In genomic region chr7:101155303-101155702, GRCh38 we compare ENCODE assay signal across 10 cellular contexts. TPM values are rescaled to one million over a fixed set of nuclear protein-coding genes. Genes with fewer than 3 reads are reported as not detected.
DNase-seq lines count a peak whose midpoint lies in the region; ATAC-seq and TF ChIP-seq lines count a peak whose summit lies in the region.
"Had no signal": no experiment of that assay in that cellular context is flagged by ENCODE, and none has a peak within 500 bp of the region (broad histone marks: within the 10 kb centered on the region; RNA-seq: fewer than 3 reads in every experiment).

No MANE protein-coding gene starts in this region.

- peaks cover 3% of the 10 kb centered on the region for H3K9me1 ChIP-seq in IMR-90 (ENCODE audit: insufficient read depth, low read length)

- no peak overlapping the region for H3K27ac Mint-ChIP-seq in chondrocyte (ENCODE audit: unreplicated experiment)

- H3K14ac ChIP-seq in IMR-90 (replicated peaks; ENCODE audit: low read depth, low read length): peak overlapping the region; percentile 78

- H3K9me3 Mint-ChIP-seq in chondrocyte (ENCODE audit: low read depth): no peaks in the 10 kb centered on the region

- no peak for TF ChIP-seq RAD21 in IMR-90 (IDR thresholded peaks at IDR 0.05; ENCODE audit: low read length)

- DNase-seq in AG04449 (ENCODE audit: low read depth, low spot score) (no peak), IMR-90 (no peak), chondrocyte (ENCODE audit: low spot score) (no peak), DMS53 (lab: John Stamatoyannopoulos, UW) (no peak), NCI-H510A (lab: John Stamatoyannopoulos, UW) (no peak)
- DNase-seq: stimulated activated CD4-positive, alpha-beta T cell treated with anti-CD3 and anti-CD28 coated beads, Interleukin-4, amount 100 ng/mL, for 4 hours had no signal

- WGBS in IMR-90 (ENCODE audit: extremely low coverage in 2 of 2, insufficient read length in 1 of 2), 2 experiments: 100% methylated on average over 1 of the region's 4 CpGs; no CpG with 5 or more reads in 1 of the 2 experiments

- peak overlapping the region; percentile 67 for H2BK5ac ChIP-seq in IMR-90 (ENCODE audit: low read depth, low read length, poor library complexity, severe bottlenecking)

- peak overlapping the region; percentile 92 for H2AFZ ChIP-seq in IMR-90 (replicated peaks; ENCODE audit: low read length, poor library complexity)

- peak overlapping the region; percentile 80 for H3K4me3 Mint-ChIP-seq in chondrocyte (ENCODE audit: unreplicated experiment)

- TF ChIP-seq POLR2A in IMR-90 (IDR thresholded peaks at IDR 0.05; ENCODE audit: low read depth, low read length): no peak

- peak overlapping the region; percentile 97 for H2AK9ac ChIP-seq in IMR-90 (replicated peaks; ENCODE audit: low read depth, low read length, poor library complexity)

- CTCF ChIA-PET in AG04449 (lab: Yijun Ruan, JAX) (interaction anchor here (0.6 to 8.7 kb wide), 8 partner anchors 10 to 128 kb away, joined by 3 to 59 read pairs (median 13); partner anchors contain the start of genes FIS1 and VGF), IMR-90 (lab: Yijun Ruan, JAX) (interaction anchor here (1.4 to 2.8 kb wide), 2 partner anchors 11 to 37 kb away, joined by 8 to 10 read pairs; no protein-coding TSS in a partner anchor)

- peak overlapping the region; percentile 93 for H3K9ac ChIP-seq in IMR-90 (ENCODE audit: low read depth, low read length)

- H2BK20ac ChIP-seq in IMR-90 (ENCODE audit: low read depth, low read length): no peak overlapping the region

- H3K36me3 ChIP-seq in IMR-90 (ENCODE audit: control insufficient read depth, insufficient read depth, low read length) (peaks cover 24% of the 10 kb centered on the region), muscle layer of duodenum (ENCODE audit: control insufficient read depth in 1 of 2, insufficient read depth in 2 of 2, low read length in 2 of 2) (peaks cover 4 to 24% of the 10 kb centered on the region in 2 donors)

- H2BK15ac ChIP-seq in IMR-90 (ENCODE audit: low read depth, low read length): no peak overlapping the region; the same call in 2 of the 3 replicates

- peaks cover 18% of the 10 kb centered on the region for H3K36me3 Mint-ChIP-seq in chondrocyte (ENCODE audit: low read depth)

- dilution Hi-C loops in IMR-90 (cut with HindIII; ENCODE audit: low sequenced_read_pairs, unreplicated experiment): no loop called here

- H2BK120ac ChIP-seq in IMR-90 (ENCODE audit: low read depth, low read length): 0 out of 2 replicates have a peak overlapping the region, but pooled peaks have one; percentile 23

- peaks cover 10 to 38% of the 10 kb centered on the region in 2 experiments for H3K79me1 ChIP-seq in IMR-90 (ENCODE audit: low read depth in 1 of 2, low read length in 2 of 2)

- peaks cover 7% of the 10 kb centered on the region; the same call in 1 of the 2 replicates for H4K20me1 ChIP-seq in IMR-90 (ENCODE audit: insufficient read depth, low read length)

- peaks cover 13% of the 10 kb centered on the region for H3K4me1 Mint-ChIP-seq in chondrocyte (ENCODE audit: low read depth)

- intact Hi-C loops in IMR-90 (cut with micrococcal nuclease): no loop called here

- H3K4me2 ChIP-seq in IMR-90 (ENCODE audit: low read depth, low read length): peak overlapping the region; percentile 71

- H4K5ac ChIP-seq in IMR-90 (ENCODE audit: low read depth, low read length): peak overlapping the region; percentile 39

- no peaks in the 10 kb centered on the region for H3K27me3 ChIP-seq in IMR-90 (ENCODE audit: control insufficient read depth, insufficient read depth, low read length)
- no peaks in the 10 kb centered on the region for H3K27me3 ChIP-seq in muscle layer of duodenum (ENCODE audit: low read depth, low read length)

- in situ Hi-C loops in IMR-90 (cut with MboI; ENCODE audit: low sequenced_read_pairs): no loop called here

- ATAC-seq in IMR-90 (ENCODE audit: low read depth): no peak
- no peak for ATAC-seq in HG03520 (IDR thresholded peaks at IDR 0.05; ENCODE audit: unreplicated experiment)
- no peak for ATAC-seq in GM18502 (IDR thresholded peaks at IDR 0.05; ENCODE audit: poor library complexity, unreplicated experiment)

- peak overlapping the region; percentile 83 for H3K4me3 ChIP-seq in AG04449 (ENCODE audit: low read depth, low read length)
- peak overlapping the region; percentile 84 for H3K4me3 ChIP-seq in IMR-90 (ENCODE audit: insufficient read depth, low read depth, low read length)
- H3K4me3 ChIP-seq in muscle layer of duodenum (ENCODE audit: low read depth in 1 of 2, low read length in 2 of 2): peak overlapping the region; percentile 61 to 74

- peak overlapping the region; percentile 66 to 95 for H4K8ac ChIP-seq in IMR-90 (ENCODE audit: low read depth in 2 of 2, low read length in 2 of 2)

- POLR2A ChIA-PET in AG04449 (lab: Yijun Ruan, JAX) (no interaction called here), IMR-90 (lab: Charles Lee; ENCODE audit: unreplicated experiment) (no interaction called here)

- peak overlapping the region; percentile 82 for H3K23ac ChIP-seq in IMR-90 (ENCODE audit: low read depth, low read length)

- peak overlapping the region; percentile 75 for H3K27ac ChIP-seq in IMR-90 (ENCODE audit: insufficient read depth, low read length)
- no peak overlapping the region for H3K27ac ChIP-seq in muscle layer of duodenum (ENCODE audit: low read length)

- H3K4ac ChIP-seq in IMR-90 (ENCODE audit: low read depth, low read length): peak overlapping the region; percentile 84

- peak overlapping the region; percentile 71; the same call in 1 of the 2 replicates for H3K56ac ChIP-seq in IMR-90 (ENCODE audit: extremely low read depth, insufficient read depth, low read length)

- H3K18ac ChIP-seq in IMR-90 (ENCODE audit: low read depth, low read length): peak overlapping the region; percentile 5

- H2AK5ac ChIP-seq in IMR-90 (ENCODE audit: low read depth, low read length): peak overlapping the region; percentile 76

- BruUV-seq in IMR-90 (replicated peaks; lab: Mats Ljungman, UMichigan): no TSS peak

- no peaks in the 10 kb centered on the region for H3K27me3 Mint-ChIP-seq in chondrocyte (ENCODE audit: low read depth)

- no peak for TF ChIP-seq CTCF in AG04449 (IDR thresholded peaks at IDR 0.05; ENCODE audit: insufficient read depth, low read length, missing control alignments)
- no peak for TF ChIP-seq CTCF in IMR-90 (conservative IDR thresholded peaks at IDR 0.05; ENCODE audit: low read depth, low read length)
- TF ChIP-seq CTCF in chondrocyte (IDR thresholded peaks at IDR 0.05): no peak

- H3K4me1 ChIP-seq in IMR-90 (ENCODE audit: control insufficient read depth, insufficient read depth, low read length) (peaks cover 7% of the 10 kb centered on the region), muscle layer of duodenum (ENCODE audit: control insufficient read depth in 1 of 2, insufficient read depth in 2 of 2, low read length in 2 of 2) (peaks cover 6 to 15% of the 10 kb centered on the region in 2 donors)

- peak overlapping the region; percentile 88 for H4K91ac ChIP-seq in IMR-90 (ENCODE audit: insufficient read depth, low read depth, low read length)

- H3K9me3 ChIP-seq in IMR-90 (ENCODE audit: control insufficient read depth, insufficient read depth, low read length): no peaks in the 10 kb centered on the region
- H3K9me3 ChIP-seq in muscle layer of duodenum (ENCODE audit: control insufficient read depth in 1 of 2, low read length in 2 of 2): no peaks in the 10 kb centered on the region

TF ChIP-seq in IMR-90, 13 proteins besides CTCF, POLR2A, EP300 and RAD21:
- TF ChIP-seq USF2 (IDR thresholded peaks at IDR 0.05; ENCODE audit: low read depth, low read length) (no peak), FOS (IDR thresholded peaks at IDR 0.05; ENCODE audit: low read depth, low read length) (no peak), MAZ (IDR thresholded peaks at IDR 0.05; ENCODE audit: borderline replicate concordance, low read depth, low read length) (peak; percentile 12; the same call in 1 of the 2 replicates), BHLHE40 (IDR thresholded peaks at IDR 0.05; ENCODE audit: low read depth, low read length) (no peak)

RNA-seq across cellular contexts. Expression of gene AP1S1, which starts 1.0 kb away (rescaled TPM):
- total RNA-seq in IMR-90 (2012; rRNA removed) (233 and 295 TPM in 2 replicates), chondrocyte (55.9 to 60.5 TPM (median 60.4 TPM) in 3 replicates)
- 178 and 187 TPM in 2 replicates for polyA plus RNA-seq in IMR-90 (2012; rRNA removed)
- 282 and 325 TPM in 2 replicates for polyA plus RNA-seq in IMR-90 (2012; cell fraction: cytosol; rRNA removed)
- polyA plus RNA-seq in IMR-90 (2012; cell fraction: nucleus; rRNA removed; ENCODE audit: low replicate concordance): 110 and 121 TPM in 2 replicates

RNA-seq across cellular contexts. Expression of gene VGF, which starts 10.1 kb away (rescaled TPM):
- total RNA-seq in IMR-90 (2012; rRNA removed): 0.18 and 0.28 TPM in 2 replicates
- 0.50 and 0.59 TPM in 2 replicates for polyA plus RNA-seq in IMR-90 (2012; rRNA removed)
- polyA plus RNA-seq in IMR-90 (2012; cell fraction: cytosol; rRNA removed): 0.64 and 0.82 TPM in 2 replicates
- polyA plus RNA-seq in IMR-90 (2012; cell fraction: nucleus; rRNA removed; ENCODE audit: low replicate concordance): 0.36 and 0.83 TPM in 2 replicates
- 0.22 to 0.26 TPM in 2 of 3 replicates, not detected in the other for total RNA-seq in chondrocyte

RNA-seq across cellular contexts. Expression of gene NAT16, which starts 24.8 kb away (rescaled TPM):
- not detected in 2 replicates for total RNA-seq in IMR-90 (2012; rRNA removed)
- polyA plus RNA-seq in IMR-90 (2012; rRNA removed): 0.03 and 0.05 TPM in 2 replicates
- 0.02 and 0.04 TPM in 2 replicates for polyA plus RNA-seq in IMR-90 (2012; cell fraction: cytosol; rRNA removed)
- 0.25 and 0.53 TPM in 2 replicates for polyA plus RNA-seq in IMR-90 (2012; cell fraction: nucleus; rRNA removed; ENCODE audit: low replicate concordance)
- total RNA-seq in chondrocyte: not detected in 3 replicates
- total RNA-seq: HT1080 had no signal

RNA-seq across cellular contexts. Expression of gene SERPINE1, which starts 28.4 kb away (rescaled TPM):
- total RNA-seq in IMR-90 (2012; rRNA removed) (1,441 and 1,485 TPM in 2 replicates), chondrocyte (794 to 1,203 TPM (median 1,180 TPM) in 3 replicates)
- 2,783 and 2,870 TPM in 2 replicates for polyA plus RNA-seq in IMR-90 (2012; rRNA removed)
- 1,325 and 1,597 TPM in 2 replicates for polyA plus RNA-seq in IMR-90 (2012; cell fraction: cytosol; rRNA removed)
- 924 and 1,074 TPM in 2 replicates for polyA plus RNA-seq in IMR-90 (2012; cell fraction: nucleus; rRNA removed; ENCODE audit: low replicate concordance)

RNA-seq across cellular contexts. Expression of gene MOGAT3, which starts 45.5 kb away (rescaled TPM):
- total RNA-seq in IMR-90 (2012; rRNA removed): not detected in 2 replicates
- polyA plus RNA-seq in IMR-90 (2012; rRNA removed): not detected in 2 replicates
- polyA plus RNA-seq in IMR-90 (2012; cell fraction: cytosol; rRNA removed): not detected in 2 replicates
- polyA plus RNA-seq in IMR-90 (2012; cell fraction: nucleus; rRNA removed; ENCODE audit: low replicate concordance): not detected in 2 replicates
- total RNA-seq in chondrocyte: not detected in 3 replicates
